In the genomic region with DNA sequence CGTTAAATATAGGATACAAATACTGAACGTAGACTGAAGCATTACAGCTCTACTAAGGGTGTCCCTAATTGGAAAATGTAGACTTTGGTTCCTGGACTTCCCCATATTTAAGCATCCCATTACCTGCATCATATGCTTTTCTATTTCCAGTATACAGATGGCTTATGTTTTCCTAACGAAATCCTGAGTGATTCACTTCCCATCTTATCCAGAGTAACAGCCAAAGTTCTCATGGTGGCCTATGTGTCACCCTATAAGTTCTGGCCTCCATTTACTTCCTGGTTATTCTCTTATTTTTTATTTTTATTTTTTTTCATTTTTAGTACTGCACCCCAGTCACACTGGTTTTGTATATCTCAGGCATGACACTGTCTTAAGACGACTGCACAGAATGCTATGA, we compare ENCODE assay signal across 22 cellular contexts.
DNase-seq lines count a peak whose midpoint lies in the region; ATAC-seq and TF ChIP-seq lines count a peak whose summit lies in the region.
"Had no signal": no experiment of that assay in that cellular context is flagged by ENCODE, and none has a peak within 500 bp of the region (broad histone marks: within the 10 kb centered on the region; RNA-seq: fewer than 3 reads in every experiment).

No MANE protein-coding gene starts in this region.

- no TSS peak for BruUV-seq in PC-3 (replicated peaks; lab: Mats Ljungman, UMichigan)

- H3K4me1 ChIP-seq in PC-3 (ENCODE audit: insufficient read depth, low read length) = peaks cover 30% of the 10 kb centered on the region
- H3K4me1 ChIP-seq: BE2C, BLaER1 had no signal

- no peaks in the 10 kb centered on the region for H3F3A ChIP-seq in PC-3 (ENCODE audit: low read length, unreplicated experiment)

- no peaks in the 10 kb centered on the region for H4K20me1 ChIP-seq in PC-3 (ENCODE audit: low read length)
- H4K20me1 ChIP-seq: BLaER1 had no signal

- TF ChIP-seq CTCF in PC-3 (conservative IDR thresholded peaks at IDR 0.05; ENCODE audit: low read depth, low read length) (no peak), lower leg skin (IDR thresholded peaks at IDR 0.05) (no peak)

- H3K27me3 ChIP-seq in PC-3 (ENCODE audit: low read length) = no peaks in the 10 kb centered on the region
- H3K27me3 ChIP-seq: BE2C, BLaER1 had no signal

- no peak overlapping the region for H3K4me3 ChIP-seq in PC-3 (ENCODE audit: low read length)
- no peak overlapping the region for H3K4me3 ChIP-seq in lower leg skin (ENCODE audit: low read depth, poor library complexity, severe bottlenecking)
- H3K4me3 ChIP-seq: BLaER1, GM12878 had no signal

- H2AFZ ChIP-seq in PC-3 (ENCODE audit: low read length) = no peak overlapping the region

- 80 to 81% methylated on average over 4 of the region's 4 CpGs for WGBS in lower leg skin, 2 donors

- intact Hi-C loops in PC-3 (cut with micrococcal nuclease) (no loop called here), lower leg skin (cut with DNase I; ENCODE audit: low total_unique reads) (no loop called here)

- POLR2A ChIA-PET in PC-3 (lab: Charles Lee; ENCODE audit: unreplicated experiment) = no interaction called here

- no peaks in the 10 kb centered on the region for H3K79me2 ChIP-seq in PC-3 (ENCODE audit: low read length)

- H3K36me3 ChIP-seq in PC-3 (ENCODE audit: low read depth, low read length) = no peaks in the 10 kb centered on the region
- H3K36me3 ChIP-seq: BE2C, BLaER1 had no signal

- no peaks in the 10 kb centered on the region for H3K9me2 ChIP-seq in PC-3 (replicated peaks; ENCODE audit: low read length)

- CTCF ChIA-PET in PC-3 (lab: Charles Lee) = no interaction called here

- peak; percentile 21 for DNase-seq in A172 (ENCODE audit: low spot score)
- peak; percentile 42 for DNase-seq in HT1080 (ENCODE audit: low read depth)
- peak; percentile 60 for DNase-seq in PC-3
- no peak for DNase-seq in hepatic stellate cell (ENCODE audit: low spot score)
- DNase-seq in lower leg skin (ENCODE audit: low spot score in 2 of 2) = no peak
- DNase-seq: ACHN; BE2C; C1 segment of cervical spinal cord; CD4-positive, alpha-beta memory T cell; CD4-positive, CD25-positive, alpha-beta regulatory T cell; CD8-positive, alpha-beta memory T cell; COR-L47; DMS 273 treated with DMSO at 0.1 percent for 48 hours; DMS153; DMS53; DMS79; DND-41; EL; GDM1 had no signal

- peak overlapping the region; percentile 56 for H3K9ac ChIP-seq in PC-3 (ENCODE audit: low read length)
- H3K9ac ChIP-seq: BLaER1 had no signal

- no peak overlapping the region for H3K4me2 ChIP-seq in PC-3 (ENCODE audit: low read length)
- H3K4me2 ChIP-seq: BLaER1 had no signal

- peak; percentile 79 for ATAC-seq in PC-3
- ATAC-seq: GM12878 had no signal

- H3K27ac ChIP-seq in PC-3 (ENCODE audit: low read length) = peak overlapping the region; percentile 88
- H3K27ac ChIP-seq: 22Rv1, BLaER1 had no signal

- H3K9me3 ChIP-seq in PC-3 (ENCODE audit: low read length) = no peaks in the 10 kb centered on the region
- H3K9me3 ChIP-seq: BE2C, BLaER1 had no signal

- no peak for TF ChIP-seq POLR2A in lower leg skin (IDR thresholded peaks at IDR 0.05)

Comparison
In these comparisons a context has a peak if more than half of its experiments do, and no peak if none do; other contexts are left out.
1. DNase-seq: peak in A172 (single experiment), HT1080 (single experiment) and PC-3 (single experiment); none in hepatic stellate cell (single experiment) and lower leg skin (0 of 2).